Comparison of ENCODE assay signal across 1 cellular context in the genomic region with DNA sequence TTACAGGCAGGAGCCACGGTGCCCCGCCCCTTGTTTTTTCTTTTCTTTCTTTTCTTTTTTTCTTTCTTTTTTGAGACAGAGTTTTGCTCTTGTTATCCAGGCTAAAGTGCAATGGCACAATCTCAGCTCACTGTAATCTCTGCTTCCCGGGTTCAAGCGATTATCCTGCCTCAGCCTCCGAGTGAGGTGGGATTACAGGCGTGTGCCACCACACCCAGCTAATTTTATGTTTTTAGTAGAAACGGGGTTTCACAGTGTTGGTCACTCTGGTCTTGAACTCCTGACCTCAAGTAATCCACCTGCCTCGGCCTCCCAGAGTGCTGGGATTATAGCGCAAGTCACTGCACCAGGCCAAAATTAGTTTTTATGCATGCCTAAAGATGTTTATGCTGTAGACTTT.
TF ChIP-seq lines count a peak whose summit lies in the region.

No MANE protein-coding gene starts in this region.

TF ChIP-seq in GM23338, 12 proteins besides CTCF, POLR2A, EP300 and RAD21:
- TF ChIP-seq, protein P1, sequence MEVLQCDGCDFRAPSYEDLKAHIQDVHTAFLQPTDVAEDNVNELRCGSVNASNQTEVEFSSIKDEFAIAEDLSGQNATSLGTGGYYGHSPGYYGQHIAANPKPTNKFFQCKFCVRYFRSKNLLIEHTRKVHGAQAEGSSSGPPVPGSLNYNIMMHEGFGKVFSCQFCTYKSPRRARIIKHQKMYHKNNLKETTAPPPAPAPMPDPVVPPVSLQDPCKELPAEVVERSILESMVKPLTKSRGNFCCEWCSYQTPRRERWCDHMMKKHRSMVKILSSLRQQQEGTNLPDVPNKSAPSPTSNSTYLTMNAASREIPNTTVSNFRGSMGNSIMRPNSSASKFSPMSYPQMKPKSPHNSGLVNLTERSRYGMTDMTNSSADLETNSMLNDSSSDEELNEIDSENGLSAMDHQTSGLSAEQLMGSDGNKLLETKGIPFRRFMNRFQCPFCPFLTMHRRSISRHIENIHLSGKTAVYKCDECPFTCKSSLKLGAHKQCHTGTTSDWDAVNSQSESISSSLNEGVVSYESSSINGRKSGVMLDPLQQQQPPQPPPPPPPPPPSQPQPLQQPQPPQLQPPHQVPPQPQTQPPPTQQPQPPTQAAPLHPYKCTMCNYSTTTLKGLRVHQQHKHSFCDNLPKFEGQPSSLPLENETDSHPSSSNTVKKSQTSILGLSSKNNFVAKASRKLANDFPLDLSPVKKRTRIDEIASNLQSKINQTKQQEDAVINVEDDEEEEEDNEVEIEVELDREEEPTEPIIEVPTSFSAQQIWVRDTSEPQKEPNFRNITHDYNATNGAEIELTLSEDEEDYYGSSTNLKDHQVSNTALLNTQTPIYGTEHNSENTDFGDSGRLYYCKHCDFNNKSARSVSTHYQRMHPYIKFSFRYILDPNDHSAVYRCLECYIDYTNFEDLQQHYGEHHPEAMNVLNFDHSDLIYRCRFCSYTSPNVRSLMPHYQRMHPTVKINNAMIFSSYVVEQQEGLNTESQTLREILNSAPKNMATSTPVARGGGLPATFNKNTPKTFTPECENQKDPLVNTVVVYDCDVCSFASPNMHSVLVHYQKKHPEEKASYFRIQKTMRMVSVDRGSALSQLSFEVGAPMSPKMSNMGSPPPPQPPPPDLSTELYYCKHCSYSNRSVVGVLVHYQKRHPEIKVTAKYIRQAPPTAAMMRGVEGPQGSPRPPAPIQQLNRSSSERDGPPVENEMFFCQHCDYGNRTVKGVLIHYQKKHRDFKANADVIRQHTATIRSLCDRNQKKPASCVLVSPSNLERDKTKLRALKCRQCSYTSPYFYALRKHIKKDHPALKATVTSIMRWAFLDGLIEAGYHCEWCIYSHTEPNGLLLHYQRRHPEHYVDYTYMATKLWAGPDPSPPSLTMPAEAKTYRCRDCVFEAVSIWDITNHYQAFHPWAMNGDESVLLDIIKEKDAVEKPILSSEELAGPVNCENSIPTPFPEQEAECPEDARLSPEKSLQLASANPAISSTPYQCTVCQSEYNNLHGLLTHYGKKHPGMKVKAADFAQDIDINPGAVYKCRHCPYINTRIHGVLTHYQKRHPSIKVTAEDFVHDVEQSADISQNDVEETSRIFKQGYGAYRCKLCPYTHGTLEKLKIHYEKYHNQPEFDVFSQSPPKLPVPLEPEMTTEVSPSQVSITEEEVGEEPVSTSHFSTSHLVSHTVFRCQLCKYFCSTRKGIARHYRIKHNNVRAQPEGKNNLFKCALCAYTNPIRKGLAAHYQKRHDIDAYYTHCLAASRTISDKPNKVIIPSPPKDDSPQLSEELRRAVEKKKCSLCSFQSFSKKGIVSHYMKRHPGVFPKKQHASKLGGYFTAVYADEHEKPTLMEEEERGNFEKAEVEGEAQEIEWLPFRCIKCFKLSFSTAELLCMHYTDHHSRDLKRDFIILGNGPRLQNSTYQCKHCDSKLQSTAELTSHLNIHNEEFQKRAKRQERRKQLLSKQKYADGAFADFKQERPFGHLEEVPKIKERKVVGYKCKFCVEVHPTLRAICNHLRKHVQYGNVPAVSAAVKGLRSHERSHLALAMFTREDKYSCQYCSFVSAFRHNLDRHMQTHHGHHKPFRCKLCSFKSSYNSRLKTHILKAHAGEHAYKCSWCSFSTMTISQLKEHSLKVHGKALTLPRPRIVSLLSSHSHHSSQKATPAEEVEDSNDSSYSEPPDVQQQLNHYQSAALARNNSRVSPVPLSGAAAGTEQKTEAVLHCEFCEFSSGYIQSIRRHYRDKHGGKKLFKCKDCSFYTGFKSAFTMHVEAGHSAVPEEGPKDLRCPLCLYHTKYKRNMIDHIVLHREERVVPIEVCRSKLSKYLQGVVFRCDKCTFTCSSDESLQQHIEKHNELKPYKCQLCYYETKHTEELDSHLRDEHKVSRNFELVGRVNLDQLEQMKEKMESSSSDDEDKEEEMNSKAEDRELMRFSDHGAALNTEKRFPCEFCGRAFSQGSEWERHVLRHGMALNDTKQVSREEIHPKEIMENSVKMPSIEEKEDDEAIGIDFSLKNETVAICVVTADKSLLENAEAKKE (CRISPR knock-in tag; IDR thresholded peaks at IDR 0.05): no peak
- no peak for TF ChIP-seq EZH2 (IDR thresholded peaks at IDR 0.05; ENCODE audit: low read depth, unreplicated experiment)
